8 cellular contexts compared by ENCODE assay signal in genomic region chr5:43432486-43433365, GRCh38.
DNase-seq lines count a peak whose midpoint lies in the region.

No MANE protein-coding gene starts in this region.

- DNase-seq in EL: peak; percentile 69
- peak; percentile 73 to 96 for DNase-seq in NCI-H446 (lab: John Stamatoyannopoulos, UW)
- DNase-seq in fibroblast of gingiva (ENCODE audit: low read depth): peak; percentile 97
- DNase-seq in non-pigmented ciliary epithelial cell (ENCODE audit: low read depth): peak; percentile 36
- no peak for DNase-seq in cortex of kidney (lab: John Stamatoyannopoulos, UW)
- no peak for DNase-seq in stimulated activated naive CD4-positive, alpha-beta T cell (lab: John Stamatoyannopoulos, UW)
- DNase-seq in stimulated activated CD4-positive, alpha-beta T cell treated with anti-CD3 and anti-CD28 coated beads, Interleukin-12 subunit alpha, Interleukin-12 subunit beta, amount 100 ng/mL, for 4 hours: no peak
- no peak for DNase-seq in NCI-H128 (lab: John Stamatoyannopoulos, UW; ENCODE audit: unreplicated experiment)

Comparison
In these comparisons a context has a peak if more than half of its experiments do, and no peak if none do; other contexts are left out.
1. DNase-seq: peak in EL (single experiment), NCI-H446 (2 of 2), fibroblast of gingiva (single experiment) and non-pigmented ciliary epithelial cell (single experiment); none in cortex of kidney (single experiment), stimulated activated naive CD4-positive, alpha-beta T cell (0 of 6), stimulated activated CD4-positive, alpha-beta T cell treated with anti-CD3 and anti-CD28 coated beads, Interleukin-12 subunit alpha, Interleukin-12 subunit beta, amount 100 ng/mL, for 4 hours (single experiment) and NCI-H128 (single experiment).